ENCODE assay signal across 34 cellular contexts in genomic region chr2:888211-888801, GRCh38.
A peak's percentile ranks its signal among the peaks of the same experiment; 100 is the strongest.
DNase-seq lines count a peak whose midpoint lies in the region; ATAC-seq and TF ChIP-seq lines count a peak whose summit lies in the region.
"Had no signal": no experiment of that assay in that cellular context is flagged by ENCODE, and none has a peak within 500 bp of the region (broad histone marks: within the 10 kb centered on the region; RNA-seq: fewer than 3 reads in every experiment).

No MANE protein-coding gene starts in this region.

- peak; percentile 32 for DNase-seq in right atrium auricular region (ENCODE audit: low spot score)
- no peak for DNase-seq in Right ventricle myocardium inferior (ENCODE audit: missing footprints)
- DNase-seq in endodermal cell = peak; percentile 45
- no peak for DNase-seq in neuronal stem cell (ENCODE audit: low spot score)
- DNase-seq in activated CD4-positive, alpha-beta T cell treated with anti-CD3 and anti-CD28 coated beads, Interleukin-2, amount 10 ng/mL, durations not matched to agents 7 days and 5 days = no peak
- no peak for DNase-seq in HUDEP-2 (lab: John Stamatoyannopoulos, UW; ENCODE audit: unreplicated experiment in 76 of 76)
- DNase-seq in NCI-H82 (lab: John Stamatoyannopoulos, UW) = no peak
- DNase-seq: 8988T; activated CD4-positive, alpha-beta T cell treated with anti-CD3 and anti-CD28 coated beads for 4 hours; activated gamma-delta T cell treated with Interleukin-2 at 50 U/mL for 16 hours; activated naive CD8-positive, alpha-beta T cell treated with anti-CD3 and anti-CD28 coated beads, Interleukin-2, amount 10 ng/mL, durations not matched to agents 7 days and 5 days; activated T-cell treated with anti-CD3 and anti-CD28 coated beads, Interleukin-2, amount 50 U/mL, for 4 hours; AML-193; CD4-positive, CD25-positive, alpha-beta regulatory T cell; colonic mucosa; effector memory CD4-positive, alpha-beta T cell; foreskin melanocyte; heart right ventricle; lower lobe of right lung; mucosa of descending colon; natural killer cell; NCI-H2029; NCI-H524 treated with DMSO at 0.1 percent for 48 hours; OCI-M1; small intestine; stimulated activated naive B cell treated with anti-CD40 and anti-IgM and Interleukin-4, amounts not matched to agents 10 μg/mL and 1 μg/mL and 100 μg/mL, for 72 hours; substantia nigra; upper lobe of left lung had no signal

- no peak overlapping the region for H2AK5ac ChIP-seq in neuronal stem cell (ENCODE audit: low read depth, low read length)

- no peak overlapping the region for H2BK120ac ChIP-seq in neuronal stem cell (ENCODE audit: low read depth, low read length)

- peaks cover 7% of the 10 kb centered on the region for H3K27me3 Mint-ChIP-seq in endodermal cell (ENCODE audit: insufficient read depth)
- peaks cover 8% of the 10 kb centered on the region for H3K27me3 Mint-ChIP-seq in activated CD4-positive, alpha-beta T cell treated with anti-CD3 and anti-CD28 coated beads, Interleukin-2, amount 10 ng/mL, durations not matched to agents 7 days and 5 days

- CTCF ChIA-PET in activated CD4-positive, alpha-beta T cell treated with anti-CD3 and anti-CD28 coated beads, Interleukin-2, amount 10 ng/mL, durations not matched to agents 7 days and 5 days (lab: Charles Lee) = no interaction called here

- no peak overlapping the region for H2BK15ac ChIP-seq in neuronal stem cell (ENCODE audit: low read length)

- H3K27me3 ChIP-seq in right atrium auricular region = no peaks in the 10 kb centered on the region
- no peaks in the 10 kb centered on the region for H3K27me3 ChIP-seq in endodermal cell (ENCODE audit: control insufficient read depth, insufficient read depth, low read length, poor library complexity, severe bottlenecking)
- H3K27me3 ChIP-seq in neuronal stem cell (ENCODE audit: control insufficient read depth in 3 of 3, insufficient read depth in 3 of 3, low read depth in 1 of 3, low read length in 3 of 3) = peaks cover 0 to 4% (median 0%) of the 10 kb centered on the region in 3 experiments
- H3K27me3 ChIP-seq: ascending aorta, upper lobe of left lung had no signal

- H2AFZ ChIP-seq in neuronal stem cell (ENCODE audit: low read length) = no peak overlapping the region

- H3K4me3 ChIP-seq in right atrium auricular region (no peak overlapping the region), endodermal cell (ENCODE audit: low read length) (no peak overlapping the region), neuronal stem cell (ENCODE audit: low read length in 2 of 2) (no peak overlapping the region)
- H3K4me3 ChIP-seq: ascending aorta, cardiac muscle cell, colonic mucosa, HAP-1, heart right ventricle, lower lobe of right lung, mucosa of descending colon, upper lobe of left lung had no signal

- POLR2A ChIA-PET in activated CD4-positive, alpha-beta T cell treated with anti-CD3 and anti-CD28 coated beads, Interleukin-2, amount 10 ng/mL, durations not matched to agents 7 days and 5 days (lab: Charles Lee) = no interaction called here

- H3K27ac ChIP-seq in right atrium auricular region (no peak overlapping the region), endodermal cell (ENCODE audit: low read depth, low read length) (no peak overlapping the region), neuronal stem cell (replicated peaks; ENCODE audit: low read length) (no peak overlapping the region)
- H3K27ac ChIP-seq: ascending aorta, cardiac muscle cell, colonic mucosa, heart right ventricle, HL-60, lower lobe of right lung, upper lobe of left lung had no signal

- H3K79me1 ChIP-seq in neuronal stem cell (ENCODE audit: low read depth, low read length) = no peaks in the 10 kb centered on the region

- H3K4me3 Mint-ChIP-seq in endodermal cell = no peak overlapping the region
- no peak overlapping the region for H3K4me3 Mint-ChIP-seq in activated CD4-positive, alpha-beta T cell treated with anti-CD3 and anti-CD28 coated beads, Interleukin-2, amount 10 ng/mL, durations not matched to agents 7 days and 5 days
- H3K4me3 Mint-ChIP-seq: activated naive CD8-positive, alpha-beta T cell treated with anti-CD3 and anti-CD28 coated beads, Interleukin-2, amount 10 ng/mL, durations not matched to agents 7 days and 5 days; activated T-cell treated with anti-CD3 and anti-CD28 coated beads, Interleukin-2, amount 50 U/mL, for 4 hours; CD4-positive, CD25-positive, alpha-beta regulatory T cell; natural killer cell; stimulated activated naive B cell treated with anti-CD40 and anti-IgM and Interleukin-4, amounts not matched to agents 10 μg/mL and 1 μg/mL and 100 μg/mL, for 72 hours; T-helper 2 cell treated with Interferon-gamma antibody and Interleukin-4, amounts not matched to agents 5 μg/mL and 100 μg/mL, for 36 hours had no signal

- H3K23ac ChIP-seq in neuronal stem cell (ENCODE audit: low read depth, low read length, poor library complexity) = no peak overlapping the region

- peaks cover 16% of the 10 kb centered on the region for H3K4me1 Mint-ChIP-seq in endodermal cell
- H3K4me1 Mint-ChIP-seq in activated CD4-positive, alpha-beta T cell treated with anti-CD3 and anti-CD28 coated beads, Interleukin-2, amount 10 ng/mL, durations not matched to agents 7 days and 5 days = no peaks in the 10 kb centered on the region
- H3K4me1 Mint-ChIP-seq: CD4-positive, CD25-positive, alpha-beta regulatory T cell; natural killer cell; stimulated activated naive B cell treated with anti-CD40 and anti-IgM and Interleukin-4, amounts not matched to agents 10 μg/mL and 1 μg/mL and 100 μg/mL, for 72 hours had no signal

- no peaks in the 10 kb centered on the region for H3K4me1 ChIP-seq in right atrium auricular region
- no peaks in the 10 kb centered on the region for H3K4me1 ChIP-seq in endodermal cell (ENCODE audit: control insufficient read depth, insufficient read depth, low read length)
- H3K4me1 ChIP-seq in neuronal stem cell (ENCODE audit: control insufficient read depth in 2 of 2, insufficient read depth in 1 of 2, low read depth in 1 of 2, low read length in 2 of 2) = peaks cover 0 to 2% of the 10 kb centered on the region in 2 donors
- H3K4me1 ChIP-seq: ascending aorta, colonic mucosa, HAP-1, lower lobe of right lung, upper lobe of left lung had no signal

- no peak overlapping the region for H3K14ac ChIP-seq in neuronal stem cell (ENCODE audit: low read length)

- no peaks in the 10 kb centered on the region for H3K9me3 Mint-ChIP-seq in endodermal cell
- no peaks in the 10 kb centered on the region for H3K9me3 Mint-ChIP-seq in activated CD4-positive, alpha-beta T cell treated with anti-CD3 and anti-CD28 coated beads, Interleukin-2, amount 10 ng/mL, durations not matched to agents 7 days and 5 days
- H3K9me3 Mint-ChIP-seq: activated naive CD8-positive, alpha-beta T cell treated with anti-CD3 and anti-CD28 coated beads, Interleukin-2, amount 10 ng/mL, durations not matched to agents 7 days and 5 days; activated T-cell treated with anti-CD3 and anti-CD28 coated beads, Interleukin-2, amount 50 U/mL, for 4 hours; natural killer cell; stimulated activated naive B cell treated with anti-CD40 and anti-IgM and Interleukin-4, amounts not matched to agents 10 μg/mL and 1 μg/mL and 100 μg/mL, for 72 hours; T-helper 2 cell treated with Interferon-gamma antibody and Interleukin-4, amounts not matched to agents 5 μg/mL and 100 μg/mL, for 36 hours had no signal

- no peaks in the 10 kb centered on the region for H3K36me3 ChIP-seq in right atrium auricular region
- no peaks in the 10 kb centered on the region for H3K36me3 ChIP-seq in endodermal cell (ENCODE audit: control insufficient read depth, insufficient read depth, low read length)
- H3K36me3 ChIP-seq in neuronal stem cell (replicated peaks in 1 of 2; ENCODE audit: control insufficient read depth in 2 of 2, insufficient read depth in 2 of 2, low read length in 2 of 2) = no peaks in the 10 kb centered on the region
- H3K36me3 ChIP-seq: ascending aorta, cardiac muscle cell, colonic mucosa, HAP-1, heart right ventricle, lower lobe of right lung, upper lobe of left lung had no signal

- H3K9me3 ChIP-seq in right atrium auricular region (no peaks in the 10 kb centered on the region), endodermal cell (ENCODE audit: control insufficient read depth, low read length) (no peaks in the 10 kb centered on the region), neuronal stem cell (replicated peaks in 1 of 2; ENCODE audit: control insufficient read depth in 2 of 2, insufficient read depth in 1 of 2, low read depth in 1 of 2, low read length in 2 of 2) (peaks cover 0 to 1% of the 10 kb centered on the region in 2 donors)
- H3K9me3 ChIP-seq: ascending aorta, colonic mucosa, HAP-1, heart right ventricle, lower lobe of right lung, mucosa of descending colon, upper lobe of left lung had no signal

- no peak overlapping the region for H3K4ac ChIP-seq in neuronal stem cell (ENCODE audit: low read length)

- no peak overlapping the region for H3K9ac ChIP-seq in endodermal cell (ENCODE audit: extremely low read depth, low read length, poor library complexity, severe bottlenecking)
- H3K9ac ChIP-seq in neuronal stem cell (ENCODE audit: low read depth, low read length, poor library complexity) = no peak overlapping the region

- H4K8ac ChIP-seq in neuronal stem cell (ENCODE audit: low read depth, low read length) = peak overlapping the region; percentile 70

- TF ChIP-seq CTCF in right atrium auricular region (IDR thresholded peaks at IDR 0.05) (no peak), endodermal cell (conservative IDR thresholded peaks at IDR 0.05) (no peak)

- H3K4me2 ChIP-seq in neuronal stem cell (ENCODE audit: insufficient read depth, low read length, poor library complexity, severe bottlenecking) = no peak overlapping the region

- no peak overlapping the region for H4K91ac ChIP-seq in neuronal stem cell (ENCODE audit: low read depth, low read length, poor library complexity)

- 76 to 77% methylated on average over 12 to 13 of the region's 13 CpGs for WGBS in endodermal cell (ENCODE audit: insufficient coverage in 1 of 2, insufficient read length in 1 of 2), 2 experiments
- WGBS in neuronal stem cell (ENCODE audit: extremely low coverage in 2 of 2, insufficient read length in 2 of 2, insufficient replicate concordance in 1 of 2), 2 donors = no CpG with 5 or more reads among the region's 13 CpGs

- H3K18ac ChIP-seq in neuronal stem cell (ENCODE audit: low read length) = no peak overlapping the region

- intact Hi-C loops in Right ventricle myocardium inferior (cut with DNase I) = no loop called here

- no peak overlapping the region for H2BK5ac ChIP-seq in neuronal stem cell (ENCODE audit: low read length)

- ATAC-seq in Right ventricle myocardium inferior (no peak), HG02610 (IDR thresholded peaks at IDR 0.05; ENCODE audit: unreplicated experiment) (no peak)
- ATAC-seq: activated T-cell treated with anti-CD3 and anti-CD28 coated beads, Interleukin-2, amount 50 U/mL, for 4 hours; heart right ventricle; lower lobe of right lung; mucosa of descending colon; natural killer cell; stimulated activated naive B cell treated with anti-CD40 and anti-IgM and Interleukin-4, amounts not matched to agents 10 μg/mL and 1 μg/mL and 100 μg/mL, for 72 hours had no signal

- H2BK12ac ChIP-seq in neuronal stem cell (ENCODE audit: low read length) = no peak overlapping the region

- H3K27ac Mint-ChIP-seq in endodermal cell = no peak overlapping the region
- no peak overlapping the region for H3K27ac Mint-ChIP-seq in activated CD4-positive, alpha-beta T cell treated with anti-CD3 and anti-CD28 coated beads, Interleukin-2, amount 10 ng/mL, durations not matched to agents 7 days and 5 days
- H3K27ac Mint-ChIP-seq: activated naive CD8-positive, alpha-beta T cell treated with anti-CD3 and anti-CD28 coated beads, Interleukin-2, amount 10 ng/mL, durations not matched to agents 7 days and 5 days; CD4-positive, CD25-positive, alpha-beta regulatory T cell; natural killer cell; stimulated activated naive B cell treated with anti-CD40 and anti-IgM and Interleukin-4, amounts not matched to agents 10 μg/mL and 1 μg/mL and 100 μg/mL, for 72 hours; T-helper 2 cell treated with Interferon-gamma antibody and Interleukin-4, amounts not matched to agents 5 μg/mL and 100 μg/mL, for 36 hours had no signal

- H3K36me3 Mint-ChIP-seq in endodermal cell (ENCODE audit: low read depth) = no peaks in the 10 kb centered on the region
- H3K36me3 Mint-ChIP-seq in activated CD4-positive, alpha-beta T cell treated with anti-CD3 and anti-CD28 coated beads, Interleukin-2, amount 10 ng/mL, durations not matched to agents 7 days and 5 days (ENCODE audit: low read depth) = no peaks in the 10 kb centered on the region
- H3K36me3 Mint-ChIP-seq: activated naive CD8-positive, alpha-beta T cell treated with anti-CD3 and anti-CD28 coated beads, Interleukin-2, amount 10 ng/mL, durations not matched to agents 7 days and 5 days; CD4-positive, CD25-positive, alpha-beta regulatory T cell; natural killer cell; stimulated activated naive B cell treated with anti-CD40 and anti-IgM and Interleukin-4, amounts not matched to agents 10 μg/mL and 1 μg/mL and 100 μg/mL, for 72 hours had no signal

Comparison
In these comparisons a context has a peak if more than half of its experiments do, and no peak if none do; other contexts are left out.
1. DNase-seq: peak in right atrium auricular region (single experiment) and endodermal cell (single experiment); none in Right ventricle myocardium inferior (single experiment), neuronal stem cell (single experiment), activated CD4-positive, alpha-beta T cell treated with anti-CD3 and anti-CD28 coated beads, Interleukin-2, amount 10 ng/mL, durations not matched to agents 7 days and 5 days (single experiment), HUDEP-2 (0 of 76) and NCI-H82 (single experiment).